1 cellular context compared by ENCODE assay signal in the genomic region with DNA sequence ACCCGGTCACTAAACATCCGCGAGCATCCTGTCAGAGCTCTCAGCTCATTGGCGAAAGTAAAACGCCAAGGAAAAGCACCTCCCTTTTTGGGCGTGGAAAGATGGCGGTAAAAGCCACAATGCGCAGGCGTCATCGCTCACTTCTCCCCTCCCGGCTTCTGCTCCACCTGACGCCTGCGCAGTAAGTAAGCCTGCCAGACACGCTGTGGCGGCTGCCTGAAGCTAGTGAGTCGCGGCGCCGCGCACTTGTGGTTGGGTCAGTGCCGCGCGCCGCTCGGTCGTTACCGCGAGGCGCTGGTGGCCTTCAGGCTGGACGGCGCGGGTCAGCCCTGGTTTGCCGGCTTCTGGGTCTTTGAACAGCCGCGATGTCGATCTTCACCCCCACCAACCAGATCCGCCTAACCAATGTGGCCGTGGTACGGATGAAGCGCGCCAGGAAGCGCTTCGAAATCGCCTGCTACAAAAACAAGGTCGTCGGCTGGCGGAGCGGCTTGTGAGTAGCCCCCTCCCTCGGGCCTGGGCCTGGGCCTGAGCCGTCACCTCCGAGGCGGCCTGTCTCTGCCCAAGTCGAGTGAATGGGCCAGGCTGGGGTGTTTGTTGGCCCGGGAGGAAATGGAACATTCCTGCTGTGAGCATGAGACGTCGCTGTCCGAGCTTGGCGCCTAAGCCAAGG.
TF ChIP-seq lines count a peak whose summit lies in the region.

No MANE protein-coding gene starts in this region.

TF ChIP-seq in HepG2, 621 proteins besides CTCF, POLR2A, EP300 and RAD21 (continued from another document and continues in another):
- TF ChIP-seq, protein P1, sequence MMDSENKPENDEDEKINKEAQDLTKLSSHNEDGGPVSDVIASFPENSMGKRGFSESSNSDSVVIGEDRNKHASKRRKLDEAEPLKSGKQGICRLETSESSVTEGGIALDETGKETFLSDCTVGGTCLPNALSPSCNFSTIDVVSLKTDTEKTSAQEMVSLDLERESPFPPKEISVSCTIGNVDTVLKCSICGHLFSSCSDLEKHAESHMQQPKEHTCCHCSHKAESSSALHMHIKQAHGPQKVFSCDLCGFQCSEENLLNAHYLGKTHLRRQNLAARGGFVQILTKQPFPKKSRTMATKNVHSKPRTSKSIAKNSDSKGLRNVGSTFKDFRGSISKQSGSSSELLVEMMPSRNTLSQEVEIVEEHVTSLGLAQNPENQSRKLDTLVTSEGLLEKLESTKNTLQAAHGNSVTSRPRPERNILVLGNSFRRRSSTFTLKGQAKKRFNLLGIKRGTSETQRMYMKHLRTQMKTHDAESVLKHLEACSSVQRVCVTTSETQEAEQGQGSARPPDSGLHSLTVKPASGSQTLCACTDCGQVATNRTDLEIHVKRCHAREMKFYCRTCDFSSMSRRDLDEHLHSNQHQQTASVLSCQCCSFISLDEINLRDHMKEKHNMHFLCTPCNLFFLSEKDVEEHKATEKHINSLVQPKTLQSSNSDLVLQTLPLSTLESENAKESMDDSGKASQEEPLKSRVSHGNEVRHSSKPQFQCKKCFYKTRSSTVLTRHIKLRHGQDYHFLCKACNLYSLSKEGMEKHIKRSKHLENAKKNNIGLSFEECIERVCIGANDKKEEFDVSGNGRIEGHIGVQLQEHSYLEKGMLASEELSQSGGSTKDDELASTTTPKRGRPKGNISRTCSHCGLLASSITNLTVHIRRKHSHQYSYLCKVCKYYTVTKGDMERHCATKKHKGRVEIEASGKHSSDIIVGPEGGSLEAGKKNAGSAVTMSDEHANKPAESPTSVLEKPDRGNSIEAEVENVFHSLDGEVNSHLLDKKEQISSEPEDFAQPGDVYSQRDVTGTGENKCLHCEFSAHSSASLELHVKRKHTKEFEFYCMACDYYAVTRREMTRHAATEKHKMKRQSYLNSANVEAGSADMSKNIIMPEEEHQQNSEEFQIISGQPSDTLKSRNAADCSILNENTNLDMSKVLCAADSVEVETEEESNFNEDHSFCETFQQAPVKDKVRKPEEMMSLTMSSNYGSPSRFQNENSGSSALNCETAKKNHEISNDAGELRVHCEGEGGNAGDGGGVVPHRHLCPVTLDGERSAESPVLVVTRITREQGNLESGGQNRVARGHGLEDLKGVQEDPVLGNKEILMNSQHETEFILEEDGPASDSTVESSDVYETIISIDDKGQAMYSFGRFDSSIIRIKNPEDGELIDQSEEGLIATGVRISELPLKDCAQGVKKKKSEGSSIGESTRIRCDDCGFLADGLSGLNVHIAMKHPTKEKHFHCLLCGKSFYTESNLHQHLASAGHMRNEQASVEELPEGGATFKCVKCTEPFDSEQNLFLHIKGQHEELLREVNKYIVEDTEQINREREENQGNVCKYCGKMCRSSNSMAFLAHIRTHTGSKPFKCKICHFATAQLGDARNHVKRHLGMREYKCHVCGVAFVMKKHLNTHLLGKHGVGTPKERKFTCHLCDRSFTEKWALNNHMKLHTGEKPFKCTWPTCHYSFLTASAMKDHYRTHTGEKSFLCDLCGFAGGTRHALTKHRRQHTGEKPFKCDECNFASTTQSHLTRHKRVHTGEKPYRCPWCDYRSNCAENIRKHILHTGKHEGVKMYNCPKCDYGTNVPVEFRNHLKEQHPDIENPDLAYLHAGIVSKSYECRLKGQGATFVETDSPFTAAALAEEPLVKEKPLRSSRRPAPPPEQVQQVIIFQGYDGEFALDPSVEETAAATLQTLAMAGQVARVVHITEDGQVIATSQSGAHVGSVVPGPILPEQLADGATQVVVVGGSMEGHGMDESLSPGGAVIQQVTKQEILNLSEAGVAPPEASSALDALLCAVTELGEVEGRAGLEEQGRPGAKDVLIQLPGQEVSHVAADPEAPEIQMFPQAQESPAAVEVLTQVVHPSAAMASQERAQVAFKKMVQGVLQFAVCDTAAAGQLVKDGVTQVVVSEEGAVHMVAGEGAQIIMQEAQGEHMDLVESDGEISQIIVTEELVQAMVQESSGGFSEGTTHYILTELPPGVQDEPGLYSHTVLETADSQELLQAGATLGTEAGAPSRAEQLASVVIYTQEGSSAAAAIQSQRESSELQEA (CRISPR knock-in tag; IDR thresholded peaks at IDR 0.05; ENCODE audit: not compliant biosample characterization) = peak; percentile 77
- peak; percentile 43 for TF ChIP-seq TEAD3 (CRISPR knock-in tag; optimal IDR thresholded peaks at IDR 0.05; ENCODE audit: borderline replicate concordance)
- peak; percentile 46 for TF ChIP-seq ZNF781 (CRISPR knock-in tag; IDR thresholded peaks at IDR 0.05; ENCODE audit: borderline replicate concordance, not compliant biosample characterization)
- peak; percentile 20 for TF ChIP-seq AGO2 (optimal IDR thresholded peaks at IDR 0.05; ENCODE audit: low read depth, low read length)
- TF ChIP-seq HMGXB4 (CRISPR knock-in tag; IDR thresholded peaks at IDR 0.05; ENCODE audit: borderline replicate concordance in 1 of 2, low read depth in 1 of 2) = peak in 1 of 2 experiments; percentile 70; a peak in 3 of 4 replicates
- TF ChIP-seq GABPA (IDR thresholded peaks at IDR 0.05; ENCODE audit: low read depth, low read length) = peak; percentile 67
- peak; percentile 94 for TF ChIP-seq GABPA (CRISPR knock-in tag; IDR thresholded peaks at IDR 0.05; ENCODE audit: low read depth)
- peak; percentile 32; the same call in 1 of the 2 replicates for TF ChIP-seq ETV5 (CRISPR knock-in tag; IDR thresholded peaks at IDR 0.05; ENCODE audit: borderline replicate concordance)
- peak; percentile 35; the same call in 1 of the 2 replicates for TF ChIP-seq GMEB1 (CRISPR knock-in tag; IDR thresholded peaks at IDR 0.05; ENCODE audit: borderline replicate concordance)
- peak; percentile 95 for TF ChIP-seq GATAD1 (CRISPR knock-in tag; IDR thresholded peaks at IDR 0.05)
- 0 out of 2 replicates have a peak, but pooled peaks have one; percentile 55 for TF ChIP-seq SP140L (CRISPR knock-in tag; IDR thresholded peaks at IDR 0.05; ENCODE audit: borderline replicate concordance)
- TF ChIP-seq ZNF275 (CRISPR knock-in tag; IDR thresholded peaks at IDR 0.05; ENCODE audit: borderline replicate concordance) = 0 out of 2 replicates have a peak, but pooled peaks have one; percentile 36
- TF ChIP-seq ZIK1 (CRISPR knock-in tag; IDR thresholded peaks at IDR 0.05; ENCODE audit: borderline replicate concordance, low read depth) = 0 out of 2 replicates have a peak, but pooled peaks have one; percentile 63
- TF ChIP-seq, protein P2, sequence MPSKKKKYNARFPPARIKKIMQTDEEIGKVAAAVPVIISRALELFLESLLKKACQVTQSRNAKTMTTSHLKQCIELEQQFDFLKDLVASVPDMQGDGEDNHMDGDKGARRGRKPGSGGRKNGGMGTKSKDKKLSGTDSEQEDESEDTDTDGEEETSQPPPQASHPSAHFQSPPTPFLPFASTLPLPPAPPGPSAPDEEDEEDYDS (CRISPR knock-in tag; IDR thresholded peaks at IDR 0.05) = peak; percentile 71
- 0 out of 2 replicates have a peak, but pooled peaks have one; percentile 7 for TF ChIP-seq ZNF761 (CRISPR knock-in tag; conservative IDR thresholded peaks at IDR 0.05)
- TF ChIP-seq, protein P3, sequence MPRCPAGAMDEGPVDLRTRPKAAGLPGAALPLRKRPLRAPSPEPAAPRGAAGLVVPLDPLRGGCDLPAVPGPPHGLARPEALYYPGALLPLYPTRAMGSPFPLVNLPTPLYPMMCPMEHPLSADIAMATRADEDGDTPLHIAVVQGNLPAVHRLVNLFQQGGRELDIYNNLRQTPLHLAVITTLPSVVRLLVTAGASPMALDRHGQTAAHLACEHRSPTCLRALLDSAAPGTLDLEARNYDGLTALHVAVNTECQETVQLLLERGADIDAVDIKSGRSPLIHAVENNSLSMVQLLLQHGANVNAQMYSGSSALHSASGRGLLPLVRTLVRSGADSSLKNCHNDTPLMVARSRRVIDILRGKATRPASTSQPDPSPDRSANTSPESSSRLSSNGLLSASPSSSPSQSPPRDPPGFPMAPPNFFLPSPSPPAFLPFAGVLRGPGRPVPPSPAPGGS (CRISPR knock-in tag; IDR thresholded peaks at IDR 0.05) = peak; percentile 84; the same call in 1 of the 2 replicates
- peak; percentile 38; the same call in 1 of the 2 replicates for TF ChIP-seq RXRA (CRISPR knock-in tag; IDR thresholded peaks at IDR 0.05)
- peak; percentile 73 for TF ChIP-seq ZFX (CRISPR knock-in tag; IDR thresholded peaks at IDR 0.05; ENCODE audit: low read depth)
- TF ChIP-seq, protein P4, sequence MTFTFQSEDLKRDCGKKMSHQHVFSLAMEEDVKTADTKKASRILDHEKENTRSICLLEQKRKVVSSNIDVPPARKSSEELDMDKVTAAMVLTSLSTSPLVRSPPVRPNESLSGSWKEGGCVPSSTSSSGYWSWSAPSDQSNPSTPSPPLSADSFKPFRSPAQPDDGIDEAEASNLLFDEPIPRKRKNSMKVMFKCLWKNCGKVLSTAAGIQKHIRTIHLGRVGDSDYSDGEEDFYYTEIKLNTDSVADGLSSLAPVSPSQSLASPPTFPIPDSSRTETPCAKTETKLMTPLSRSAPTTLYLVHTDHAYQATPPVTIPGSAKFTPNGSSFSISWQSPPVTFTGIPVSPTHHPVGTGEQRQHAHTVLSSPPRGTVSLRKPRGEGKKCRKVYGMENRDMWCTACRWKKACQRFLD (CRISPR knock-in tag; IDR thresholded peaks at IDR 0.05; ENCODE audit: borderline replicate concordance) = peak; percentile 87
- TF ChIP-seq ZNF777 (CRISPR knock-in tag; IDR thresholded peaks at IDR 0.05) = peak; percentile 84
- TF ChIP-seq MIER2 (CRISPR knock-in tag; IDR thresholded peaks at IDR 0.05) = 0 out of 2 replicates have a peak, but pooled peaks have one; percentile 14
- TF ChIP-seq MYC (CRISPR knock-in tag; IDR thresholded peaks at IDR 0.05; ENCODE audit: borderline replicate concordance) = peak; percentile 82
- TF ChIP-seq SKI (IDR thresholded peaks at IDR 0.05; ENCODE audit: partially characterized antibody) = peak; percentile 38
- peak; percentile 87 for TF ChIP-seq ZNF883 (CRISPR knock-in tag; IDR thresholded peaks at IDR 0.05; ENCODE audit: not compliant biosample characterization)
- peak; percentile 65; the same call in 1 of the 2 replicates for TF ChIP-seq CSRNP1 (CRISPR knock-in tag; IDR thresholded peaks at IDR 0.05)
- TF ChIP-seq SP2 (CRISPR knock-in tag; IDR thresholded peaks at IDR 0.05) = peak; percentile 73
- TF ChIP-seq SP4 (CRISPR knock-in tag; IDR thresholded peaks at IDR 0.05) = 0 out of 2 replicates have a peak, but pooled peaks have one; percentile 19
